Comparison of ENCODE assay signal across 9 cellular contexts in the genomic region with DNA sequence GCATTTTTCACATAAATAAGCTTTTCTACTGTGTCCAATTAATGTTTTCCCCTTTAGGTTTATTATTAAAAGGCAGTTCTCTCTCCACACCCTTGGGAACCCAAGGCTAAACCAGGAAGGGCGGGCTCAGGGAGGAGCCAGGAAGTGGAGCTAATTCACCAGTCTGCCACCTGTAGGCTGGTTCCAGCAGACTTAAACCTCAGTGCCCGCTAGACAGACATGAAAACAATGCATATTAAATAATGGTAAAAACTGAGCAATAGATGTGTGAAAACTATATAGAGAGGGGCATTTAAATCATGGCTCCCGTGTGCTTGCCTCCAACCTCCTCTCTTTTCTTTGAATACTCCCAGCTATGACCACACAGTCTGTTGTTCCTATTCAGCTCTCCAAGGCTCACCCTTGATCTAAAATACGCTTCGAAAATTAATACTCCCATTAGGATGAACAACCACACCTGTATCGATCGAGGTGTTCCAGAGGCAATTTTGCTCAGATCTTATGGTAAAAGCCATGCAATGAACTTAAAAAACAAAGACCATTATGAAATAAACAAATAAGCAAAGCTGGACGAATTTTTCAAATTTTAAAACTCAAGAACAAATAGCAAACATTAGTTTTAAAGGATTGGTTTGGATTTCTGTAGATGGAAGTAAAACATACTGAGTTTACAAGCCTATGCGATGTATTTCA.
DNase-seq lines count a peak whose midpoint lies in the region; ATAC-seq, FAIRE-seq and TF ChIP-seq lines count a peak whose summit lies in the region.
"Had no signal": no experiment of that assay in that cellular context is flagged by ENCODE, and none has a peak within 500 bp of the region (broad histone marks: within the 10 kb centered on the region; RNA-seq: fewer than 3 reads in every experiment).

No MANE protein-coding gene starts in this region.

- no peaks in the 10 kb centered on the region for H3K9me3 ChIP-seq in CD8-positive, alpha-beta T cell (ENCODE audit: low read length)

- ATAC-seq in activated naive CD8-positive, alpha-beta T cell treated with anti-CD3 and anti-CD28 coated beads, Interleukin-2, amount 10 ng/mL, durations not matched to agents 7 days and 5 days (ENCODE audit: low read depth) = no peak
- no peak for ATAC-seq in memory B cell (ENCODE audit: low read depth)
- ATAC-seq in CD8-positive, alpha-beta T cell = no peak

- FAIRE-seq in D721Med (lab: Jason Lieb, UNC) = no peak

- peak overlapping the region; percentile 44 for H3K4me3 Mint-ChIP-seq in activated naive CD8-positive, alpha-beta T cell treated with anti-CD3 and anti-CD28 coated beads, Interleukin-2, amount 10 ng/mL, durations not matched to agents 7 days and 5 days
- peak overlapping the region; percentile 50 for H3K4me3 Mint-ChIP-seq in memory B cell
- no peak overlapping the region for H3K4me3 Mint-ChIP-seq in CD8-positive, alpha-beta T cell

- no peak overlapping the region for H3K4me3 ChIP-seq in CD8-positive, alpha-beta T cell (ENCODE audit: low read depth, low read length)

- no peak overlapping the region for H3K27ac Mint-ChIP-seq in activated naive CD8-positive, alpha-beta T cell treated with anti-CD3 and anti-CD28 coated beads, Interleukin-2, amount 10 ng/mL, durations not matched to agents 7 days and 5 days
- H3K27ac Mint-ChIP-seq in memory B cell = no peak overlapping the region
- no peak overlapping the region for H3K27ac Mint-ChIP-seq in CD8-positive, alpha-beta T cell

- intact Hi-C loops in CD8-positive, alpha-beta T cell (cut with DNase I, micrococcal nuclease) = no loop called here

- TF ChIP-seq CTCF in D721Med (IDR thresholded peaks at IDR 0.05; ENCODE audit: insufficient read depth, missing control alignments) (peak; percentile 15), LNCAP (IDR thresholded peaks at IDR 0.05) (peak; percentile 71)
- TF ChIP-seq CTCF in CD8-positive, alpha-beta T cell (IDR thresholded peaks at IDR 0.05) = no peak

- peaks cover 4% of the 10 kb centered on the region for H3K4me1 Mint-ChIP-seq in activated naive CD8-positive, alpha-beta T cell treated with anti-CD3 and anti-CD28 coated beads, Interleukin-2, amount 10 ng/mL, durations not matched to agents 7 days and 5 days
- H3K4me1 Mint-ChIP-seq in memory B cell = no peaks in the 10 kb centered on the region
- H3K4me1 Mint-ChIP-seq in CD8-positive, alpha-beta T cell (ENCODE audit: low read depth) = peaks cover 11% of the 10 kb centered on the region

- H3K36me3 ChIP-seq in CD8-positive, alpha-beta T cell (ENCODE audit: insufficient read depth, low read length) = no peaks in the 10 kb centered on the region

- POLR2A ChIA-PET in activated naive CD8-positive, alpha-beta T cell treated with anti-CD3 and anti-CD28 coated beads, Interleukin-2, amount 10 ng/mL, durations not matched to agents 7 days and 5 days (lab: Charles Lee) = no interaction called here
- POLR2A ChIA-PET in CD8-positive, alpha-beta T cell (lab: Charles Lee) = no interaction called here

- peaks cover 2% of the 10 kb centered on the region for H3K9me3 Mint-ChIP-seq in activated naive CD8-positive, alpha-beta T cell treated with anti-CD3 and anti-CD28 coated beads, Interleukin-2, amount 10 ng/mL, durations not matched to agents 7 days and 5 days
- peaks cover 3% of the 10 kb centered on the region for H3K9me3 Mint-ChIP-seq in memory B cell
- no peaks in the 10 kb centered on the region for H3K9me3 Mint-ChIP-seq in CD8-positive, alpha-beta T cell

- peaks cover 3% of the 10 kb centered on the region for H3K36me3 Mint-ChIP-seq in activated naive CD8-positive, alpha-beta T cell treated with anti-CD3 and anti-CD28 coated beads, Interleukin-2, amount 10 ng/mL, durations not matched to agents 7 days and 5 days
- H3K36me3 Mint-ChIP-seq in memory B cell = peaks cover 2% of the 10 kb centered on the region
- H3K36me3 Mint-ChIP-seq in CD8-positive, alpha-beta T cell = no peaks in the 10 kb centered on the region

- H3K27me3 Mint-ChIP-seq in activated naive CD8-positive, alpha-beta T cell treated with anti-CD3 and anti-CD28 coated beads, Interleukin-2, amount 10 ng/mL, durations not matched to agents 7 days and 5 days = peaks cover 63% of the 10 kb centered on the region
- peaks cover 24% of the 10 kb centered on the region for H3K27me3 Mint-ChIP-seq in memory B cell
- H3K27me3 Mint-ChIP-seq in CD8-positive, alpha-beta T cell (ENCODE audit: low read depth) = peaks cover 48% of the 10 kb centered on the region

- peaks cover 8% of the 10 kb centered on the region for H3K27me3 ChIP-seq in CD8-positive, alpha-beta T cell (ENCODE audit: insufficient read depth, low read length)

- H3K4me1 ChIP-seq in CD8-positive, alpha-beta T cell (ENCODE audit: insufficient read depth, low read length) = no peaks in the 10 kb centered on the region

- no peak overlapping the region for H3K27ac ChIP-seq in CD8-positive, alpha-beta T cell (ENCODE audit: low read depth, low read length)
- H3K27ac ChIP-seq: HL-60 had no signal

- DNase-seq in D721Med (ENCODE audit: insufficient read length, low spot score) = no peak
- no peak for DNase-seq in activated naive CD8-positive, alpha-beta T cell treated with anti-CD3 and anti-CD28 coated beads, Interleukin-2, amount 10 ng/mL, durations not matched to agents 7 days and 5 days
- no peak for DNase-seq in memory B cell (ENCODE audit: low spot score in 2 of 2)
- no peak for DNase-seq in CD8-positive, alpha-beta T cell
- no peak for DNase-seq in NOMO-1 treated with dmso at 0.1 percent for 144 hours (lab: John Stamatoyannopoulos, UW; ENCODE audit: unreplicated experiment)
- no peak for DNase-seq in activated T-cell treated with anti-CD3 and anti-CD28 coated beads, Interleukin-2, amount 50 U/mL, for 1 hour
- no peak for DNase-seq in activated effector memory CD4-positive, alpha-beta T cell treated with anti-CD3 and anti-CD28 coated beads, Interleukin-2, amount 50 U/mL, for 16 hours

- CTCF ChIA-PET in CD8-positive, alpha-beta T cell (lab: Charles Lee) = no interaction called here
